Comparison of ENCODE assay signal across 20 cellular contexts in the genomic region with DNA sequence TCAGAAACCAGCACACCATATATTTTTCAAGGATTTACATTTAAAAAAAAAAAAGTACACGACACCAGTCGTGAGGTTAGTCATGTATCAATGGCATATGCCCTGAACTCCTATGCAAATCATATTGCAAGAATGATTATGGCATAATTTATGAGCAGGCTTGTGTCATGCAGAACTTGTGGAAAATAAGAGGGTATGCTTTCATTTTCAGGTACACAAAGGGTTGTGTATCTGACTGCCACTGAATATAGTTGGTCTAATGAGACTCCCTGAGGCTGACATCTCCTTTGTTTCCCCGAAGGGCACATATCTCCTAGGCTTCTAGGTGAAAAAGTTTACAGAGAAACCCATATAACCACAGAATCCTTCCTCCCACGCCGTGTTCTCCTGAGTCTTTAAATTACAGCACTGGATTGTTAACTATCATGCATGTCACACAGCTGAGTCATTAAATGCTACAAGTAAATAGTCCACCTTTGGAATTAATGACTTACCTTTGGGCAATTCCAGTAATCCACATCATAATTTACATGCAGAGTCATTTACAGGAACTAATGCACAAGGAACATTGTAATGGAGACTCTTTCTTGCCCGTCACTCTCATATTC.
A peak's percentile ranks its signal among the peaks of the same experiment; 100 is the strongest.
DNase-seq lines count a peak whose midpoint lies in the region; ATAC-seq, FAIRE-seq and TF ChIP-seq lines count a peak whose summit lies in the region.
"Had no signal": no experiment of that assay in that cellular context is flagged by ENCODE, and none has a peak within 500 bp of the region (broad histone marks: within the 10 kb centered on the region; RNA-seq: fewer than 3 reads in every experiment).

No MANE protein-coding gene starts in this region.

- no peaks in the 10 kb centered on the region for H4K20me1 ChIP-seq in PC-3 (ENCODE audit: low read length)

- H3K9me3 ChIP-seq in PC-3 (ENCODE audit: low read length): no peaks in the 10 kb centered on the region
- H3K9me3 ChIP-seq: HAP-1 had no signal

- FAIRE-seq in urothelium cell line (lab: Jason Lieb, UNC): peak; percentile 32
- FAIRE-seq in frontal cortex (lab: Jason Lieb, UNC): no peak

- H3K4me1 ChIP-seq in PC-3 (ENCODE audit: insufficient read depth, low read length): peaks cover 73% of the 10 kb centered on the region
- peaks cover 15% of the 10 kb centered on the region for H3K4me1 ChIP-seq in foreskin keratinocyte

- H3K4me3 ChIP-seq in PC-3 (ENCODE audit: low read length): peak overlapping the region; percentile 11; the same call in 1 of the 2 replicates
- H3K4me3 ChIP-seq: HAP-1 had no signal

- no peaks in the 10 kb centered on the region for H3K9me2 ChIP-seq in PC-3 (replicated peaks; ENCODE audit: low read length)

- POLR2A ChIA-PET in PC-3 (lab: Charles Lee; ENCODE audit: unreplicated experiment): interaction anchor here (0.6 kb wide), 2 partner anchors 19 to 570 kb away, joined by 4 to 5 read pairs; no protein-coding TSS in a partner anchor

- no peaks in the 10 kb centered on the region for H3K9me3 Mint-ChIP-seq in stimulated activated naive CD8-positive, alpha-beta T cell treated with anti-CD3 and anti-CD28 coated beads, Interleukin-15, amount 100 ng/mL, for 72 hours
- H3K9me3 Mint-ChIP-seq: activated CD4-positive, alpha-beta T cell treated with anti-CD3 and anti-CD28 coated beads, Interleukin-2, amount 10 ng/mL, durations not matched to agents 7 days and 5 days; IgD-negative memory B cell; stimulated activated naive B cell treated with anti-CD40 and anti-IgM and Interleukin-4, amounts not matched to agents 10 μg/mL and 1 μg/mL and 100 μg/mL, for 72 hours had no signal

- intact Hi-C loops in PC-3 (cut with micrococcal nuclease): no loop called here

- H3K36me3 ChIP-seq in PC-3 (ENCODE audit: low read depth, low read length): no peaks in the 10 kb centered on the region
- H3K36me3 ChIP-seq: HAP-1 had no signal

- BruUV-seq in PC-3 (replicated peaks; lab: Mats Ljungman, UMichigan): no TSS peak

- H3K27ac ChIP-seq in PC-3 (ENCODE audit: low read length) (peak overlapping the region; percentile 67), foreskin keratinocyte (peak overlapping the region; percentile 54)

- no peak overlapping the region for H2AFZ ChIP-seq in PC-3 (ENCODE audit: low read length)

- peak overlapping the region in 1 of 2 donors; percentile 27 for H3K27ac Mint-ChIP-seq in stimulated activated naive CD8-positive, alpha-beta T cell treated with anti-CD3 and anti-CD28 coated beads, Interleukin-15, amount 100 ng/mL, for 72 hours
- H3K27ac Mint-ChIP-seq: activated CD4-positive, alpha-beta T cell treated with anti-CD3 and anti-CD28 coated beads, Interleukin-2, amount 10 ng/mL, durations not matched to agents 7 days and 5 days; B cell; IgD-negative memory B cell; progenitor cell of endocrine pancreas; stimulated activated naive B cell treated with anti-CD40 and anti-IgM and Interleukin-4, amounts not matched to agents 10 μg/mL and 1 μg/mL and 100 μg/mL, for 72 hours had no signal

- H3F3A ChIP-seq in PC-3 (ENCODE audit: low read length, unreplicated experiment): no peaks in the 10 kb centered on the region

- no peak overlapping the region for H3K4me3 Mint-ChIP-seq in stimulated activated naive CD8-positive, alpha-beta T cell treated with anti-CD3 and anti-CD28 coated beads, Interleukin-15, amount 100 ng/mL, for 72 hours
- H3K4me3 Mint-ChIP-seq: activated CD4-positive, alpha-beta T cell treated with anti-CD3 and anti-CD28 coated beads, Interleukin-2, amount 10 ng/mL, durations not matched to agents 7 days and 5 days; B cell; IgD-negative memory B cell; stimulated activated naive B cell treated with anti-CD40 and anti-IgM and Interleukin-4, amounts not matched to agents 10 μg/mL and 1 μg/mL and 100 μg/mL, for 72 hours had no signal

- no peak overlapping the region for H3K9ac ChIP-seq in PC-3 (ENCODE audit: low read length)

- no peaks in the 10 kb centered on the region for H3K4me1 Mint-ChIP-seq in stimulated activated naive CD8-positive, alpha-beta T cell treated with anti-CD3 and anti-CD28 coated beads, Interleukin-15, amount 100 ng/mL, for 72 hours
- H3K4me1 Mint-ChIP-seq: activated CD4-positive, alpha-beta T cell treated with anti-CD3 and anti-CD28 coated beads, Interleukin-2, amount 10 ng/mL, durations not matched to agents 7 days and 5 days; B cell; IgD-negative memory B cell; stimulated activated naive B cell treated with anti-CD40 and anti-IgM and Interleukin-4, amounts not matched to agents 10 μg/mL and 1 μg/mL and 100 μg/mL, for 72 hours had no signal

- H3K27me3 ChIP-seq in PC-3 (ENCODE audit: low read length): no peaks in the 10 kb centered on the region
- H3K27me3 ChIP-seq in foreskin keratinocyte: no peaks in the 10 kb centered on the region

- no peaks in the 10 kb centered on the region for H3K79me2 ChIP-seq in PC-3 (ENCODE audit: low read length)

- ATAC-seq in stimulated activated naive CD8-positive, alpha-beta T cell treated with anti-CD3 and anti-CD28 coated beads, Interleukin-15, Interleukin-2, amounts not matched to agents 100 U/mL and 50 U/mL, for 24 hours: peak; percentile 28
- ATAC-seq in stimulated activated naive CD8-positive, alpha-beta T cell treated with anti-CD3 and anti-CD28 coated beads, Interleukin-15, amount 100 ng/mL, for 72 hours: no peak
- ATAC-seq in PC-3 (peak; percentile 59), foreskin keratinocyte (peak; percentile 95)
- ATAC-seq: stimulated activated naive B cell treated with anti-CD40 and anti-IgM and Interleukin-4, amounts not matched to agents 10 μg/mL and 1 μg/mL and 100 μg/mL, for 72 hours had no signal

- H3K4me2 ChIP-seq in PC-3 (ENCODE audit: low read length): peak overlapping the region; percentile 66

- TF ChIP-seq CTCF in PC-3 (conservative IDR thresholded peaks at IDR 0.05; ENCODE audit: low read depth, low read length): no peak
- TF ChIP-seq CTCF in foreskin keratinocyte (conservative IDR thresholded peaks at IDR 0.05): no peak

- CTCF ChIA-PET in PC-3 (lab: Charles Lee): no interaction called here

- no peak for DNase-seq in stimulated activated naive CD8-positive, alpha-beta T cell treated with anti-CD3 and anti-CD28 coated beads, Interleukin-15, Interleukin-2, amounts not matched to agents 100 U/mL and 50 U/mL, for 24 hours
- no peak for DNase-seq in stimulated activated naive CD8-positive, alpha-beta T cell treated with anti-CD3 and anti-CD28 coated beads, Interleukin-15, amount 100 ng/mL, for 72 hours
- DNase-seq in PC-3 (peak; percentile 96), foreskin keratinocyte (peak; percentile 89 to 94), urothelium cell line (ENCODE audit: low spot score) (peak; percentile 40), ecto neural progenitor cell (ENCODE audit: low spot score) (no peak), frontal cortex (ENCODE audit: low spot score in 2 of 2) (no peak), NCI-H2196 (lab: John Stamatoyannopoulos, UW; ENCODE audit: unreplicated experiment) (no peak)
- DNase-seq: activated CD4-positive, alpha-beta T cell treated with anti-CD3 and anti-CD28 coated beads, Interleukin-2, amount 10 ng/mL, durations not matched to agents 7 days and 5 days; activated gamma-delta T cell; central memory CD4-positive, alpha-beta T cell; DMS79; midbrain; NCI-H146; stimulated activated CD4-positive, alpha-beta T cell treated with anti-CD3 and anti-CD28 coated beads, Interleukin-2, amount 100 ng/mL, for 48 hours; stimulated activated naive B cell treated with anti-CD40 and anti-IgM and Interleukin-4, amounts not matched to agents 10 μg/mL and 1 μg/mL and 100 μg/mL, for 72 hours had no signal

- no peaks in the 10 kb centered on the region for H3K27me3 Mint-ChIP-seq in stimulated activated naive CD8-positive, alpha-beta T cell treated with anti-CD3 and anti-CD28 coated beads, Interleukin-15, amount 100 ng/mL, for 72 hours
- H3K27me3 Mint-ChIP-seq: activated CD4-positive, alpha-beta T cell treated with anti-CD3 and anti-CD28 coated beads, Interleukin-2, amount 10 ng/mL, durations not matched to agents 7 days and 5 days; B cell; IgD-negative memory B cell; progenitor cell of endocrine pancreas; stimulated activated naive B cell treated with anti-CD40 and anti-IgM and Interleukin-4, amounts not matched to agents 10 μg/mL and 1 μg/mL and 100 μg/mL, for 72 hours had no signal

Comparison
In these comparisons a context has a peak if more than half of its experiments do, and no peak if none do; other contexts are left out.
1. DNase-seq: peak in PC-3 (single experiment), foreskin keratinocyte (2 of 2) and urothelium cell line (single experiment); none in stimulated activated naive CD8-positive, alpha-beta T cell treated with anti-CD3 and anti-CD28 coated beads, Interleukin-15, Interleukin-2, amounts not matched to agents 100 U/mL and 50 U/mL, for 24 hours (single experiment), stimulated activated naive CD8-positive, alpha-beta T cell treated with anti-CD3 and anti-CD28 coated beads, Interleukin-15, amount 100 ng/mL, for 72 hours (0 of 2), ecto neural progenitor cell (single experiment), frontal cortex (0 of 2) and NCI-H2196 (single experiment).